In genomic region chr2:73961823-73962615, GRCh38 we compare ENCODE assay signal across 2 cellular contexts.
TF ChIP-seq lines count a peak whose summit lies in the region.

No MANE protein-coding gene starts in this region.

TF ChIP-seq in HCT116, 20 proteins besides CTCF, POLR2A, EP300 and RAD21:
- TF ChIP-seq ZNF274 (IDR thresholded peaks at IDR 0.05; ENCODE audit: low read depth, low read length) (no peak), ATF3 (IDR thresholded peaks at IDR 0.05) (no peak), SP1 (IDR thresholded peaks at IDR 0.05; ENCODE audit: low read depth) (no peak), SRF (IDR thresholded peaks at IDR 0.05; ENCODE audit: low read depth) (no peak), EGR1 (IDR thresholded peaks at IDR 0.05; ENCODE audit: low read depth) (no peak), REST (IDR thresholded peaks at IDR 0.05; ENCODE audit: low read depth) (no peak), FOSL1 (IDR thresholded peaks at IDR 0.05; ENCODE audit: low read depth) (no peak)
TF ChIP-seq in HCT116: peak in this region for 0.

TF ChIP-seq in K562, 482 proteins besides CTCF, POLR2A, EP300 and RAD21:
- peak; percentile 83 for TF ChIP-seq ZNF384 (IDR thresholded peaks at IDR 0.05; ENCODE audit: low read depth, low read length)
- TF ChIP-seq RBM15 (IDR thresholded peaks at IDR 0.05; ENCODE audit: insufficient read depth, low read length), result no peak
- TF ChIP-seq RCOR1 (IDR thresholded peaks at IDR 0.05; ENCODE audit: borderline replicate concordance in 1 of 2, low read depth in 2 of 2, low read length in 2 of 2), result no peak
- no peak for TF ChIP-seq KDM2B (CRISPR knock-in tag; IDR thresholded peaks at IDR 0.05)
- no peak for TF ChIP-seq ELF4 (CRISPR knock-in tag; IDR thresholded peaks at IDR 0.05)
- TF ChIP-seq DDX20 (tag; IDR thresholded peaks at IDR 0.05; ENCODE audit: low read depth), result no peak
- no peak for TF ChIP-seq SNRNP70 (optimal IDR thresholded peaks at IDR 0.05; ENCODE audit: low read depth, low read length)
- TF ChIP-seq RNF2 (IDR thresholded peaks at IDR 0.05), result no peak
- no peak for TF ChIP-seq FUS (optimal IDR thresholded peaks at IDR 0.05; ENCODE audit: low read depth, low read length)
- no peak for TF ChIP-seq FOSL1 (tag; conservative IDR thresholded peaks at IDR 0.05)
- no peak for TF ChIP-seq HNRNPLL (IDR thresholded peaks at IDR 0.05; ENCODE audit: low read depth, low read length, poor library complexity, severe bottlenecking)
- TF ChIP-seq KDM1A (IDR thresholded peaks at IDR 0.05), result 0 out of 4 replicates have a peak, but pooled peaks of 1 of the 2 experiments have one; percentile 17
- no peak for TF ChIP-seq ZNF197 (CRISPR knock-in tag; IDR thresholded peaks at IDR 0.05; ENCODE audit: low read depth)
